ENCODE assay signal across 8 cellular contexts in the genomic region with DNA sequence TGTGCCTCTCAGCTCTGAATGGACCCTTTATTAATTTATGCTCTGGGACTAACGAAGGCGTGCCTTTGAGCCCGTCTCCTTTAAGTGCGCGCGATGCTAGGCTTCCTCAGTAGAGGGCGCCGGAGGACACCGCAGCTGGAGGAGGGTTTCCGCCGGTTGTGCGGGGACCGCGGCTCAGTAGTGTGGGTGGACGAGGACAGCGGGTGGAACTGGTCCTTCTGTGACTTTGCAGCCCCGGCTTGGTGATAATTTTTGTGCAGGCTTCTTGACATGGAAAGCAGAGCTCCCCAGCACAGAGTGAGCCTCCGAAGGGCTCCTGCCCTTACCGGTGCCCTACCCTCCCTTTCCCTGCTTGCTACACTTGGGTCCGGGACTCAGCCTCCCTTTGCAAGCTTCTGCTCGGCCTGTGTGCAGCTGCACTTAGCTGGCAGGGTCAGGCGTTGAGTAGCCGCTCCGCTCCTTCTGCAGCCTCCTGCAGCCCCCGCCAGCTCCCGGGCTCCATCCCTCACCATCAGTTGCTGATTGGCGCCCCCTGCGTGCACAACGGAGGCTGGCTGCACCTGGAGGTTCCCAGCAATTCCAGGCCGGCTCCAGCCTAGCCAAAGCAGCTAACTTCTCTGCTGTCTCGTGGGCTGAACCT. TPM values are rescaled to one million over a fixed set of nuclear protein-coding genes. Genes with fewer than 3 reads are reported as not detected.
DNase-seq lines count a peak whose midpoint lies in the region; ATAC-seq and TF ChIP-seq lines count a peak whose summit lies in the region.

No MANE protein-coding gene starts in this region.

- H3K4me1 ChIP-seq in H9 (ENCODE audit: insufficient read depth, low read length) (no peaks in the 10 kb centered on the region; the same call in 1 of the 2 replicates), Loucy (ENCODE audit: insufficient read depth, low read length, poor library complexity, severe bottlenecking) (peaks cover 6% of the 10 kb centered on the region), thoracic aorta (ENCODE audit: control insufficient read depth in 1 of 2, low read depth in 2 of 2) (peaks cover 0 to 5% of the 10 kb centered on the region in 2 donors)

- no peak overlapping the region for H3K14ac ChIP-seq in H9 (ENCODE audit: insufficient read depth, low read length)

- H3T11ph ChIP-seq in H9 (ENCODE audit: low read length) = no peak overlapping the region

- no peak overlapping the region for H4K5ac ChIP-seq in H9 (ENCODE audit: insufficient read length, low read depth, low read length)

- no peak overlapping the region for H4K8ac ChIP-seq in H9 (replicated peaks; ENCODE audit: insufficient read length, low read depth, low read length)

- WGBS in H9 (ENCODE audit: extremely low coverage, insufficient read length, low lambda C conversion rate) = no CpG with 5 or more reads among the region's 31 CpGs

- intact Hi-C loops in Right ventricle myocardium superior (cut with DNase I) = no loop called here

- no peak overlapping the region for H3K56ac ChIP-seq in H9 (ENCODE audit: insufficient read length, low read depth, low read length)

- H3K9me3 Mint-ChIP-seq in H9 (no peaks in the 10 kb centered on the region), osteocyte (ENCODE audit: unreplicated experiment) (no peaks in the 10 kb centered on the region)
- no peaks in the 10 kb centered on the region for H3K9me3 Mint-ChIP-seq in activated naive CD8-positive, alpha-beta T cell treated with anti-CD3 and anti-CD28 coated beads for 36 hours

- no peak overlapping the region for H3K27ac ChIP-seq in H9 (ENCODE audit: insufficient read length, low read depth, low read length)
- H3K27ac ChIP-seq in thoracic aorta = peak overlapping the region in 1 of 2 donors; percentile 8

- H3K36me3 Mint-ChIP-seq in H9 (ENCODE audit: insufficient read depth in 1 of 3, low read depth in 3 of 3) (no peaks in the 10 kb centered on the region), osteocyte (ENCODE audit: unreplicated experiment) (no peaks in the 10 kb centered on the region)
- no peaks in the 10 kb centered on the region for H3K36me3 Mint-ChIP-seq in activated naive CD8-positive, alpha-beta T cell treated with anti-CD3 and anti-CD28 coated beads for 36 hours

- no peaks in the 10 kb centered on the region for H3K79me1 ChIP-seq in H9 (ENCODE audit: insufficient read depth, low read depth, low read length, poor library complexity, severe bottlenecking)

- H3K27me3 Mint-ChIP-seq in H9 (ENCODE audit: low read depth) (peaks cover 5% of the 10 kb centered on the region; the same call in 1 of the 2 replicates), osteocyte (ENCODE audit: unreplicated experiment) (peaks cover 36% of the 10 kb centered on the region)
- H3K27me3 Mint-ChIP-seq in activated naive CD8-positive, alpha-beta T cell treated with anti-CD3 and anti-CD28 coated beads for 36 hours = peaks cover 3% of the 10 kb centered on the region

- H3K9me3 ChIP-seq in H9 (ENCODE audit: control insufficient read depth, low read depth, low read length) (no peaks in the 10 kb centered on the region), Loucy (ENCODE audit: insufficient read depth, low read depth, low read length) (no peaks in the 10 kb centered on the region), thoracic aorta (no peaks in the 10 kb centered on the region)

- no peak overlapping the region for H2BK120ac ChIP-seq in H9 (ENCODE audit: low read depth, low read length, poor library complexity, severe bottlenecking)

- peaks cover 15 to 27% of the 10 kb centered on the region in 2 experiments for H3K4me1 Mint-ChIP-seq in H9
- H3K4me1 Mint-ChIP-seq in activated naive CD8-positive, alpha-beta T cell treated with anti-CD3 and anti-CD28 coated beads for 36 hours = peaks cover 15% of the 10 kb centered on the region
- H3K4me1 Mint-ChIP-seq in osteocyte (ENCODE audit: unreplicated experiment) = peaks cover 23% of the 10 kb centered on the region

- no peak overlapping the region for H2BK15ac ChIP-seq in H9 (ENCODE audit: low read depth, low read length)

- H3K18ac ChIP-seq in H9 (ENCODE audit: insufficient read length, low read depth, low read length) = no peak overlapping the region

- H2BK5ac ChIP-seq in H9 (ENCODE audit: insufficient read length, low read length) = no peak overlapping the region

- H2AFZ ChIP-seq in H9 (ENCODE audit: low read length) = no peak overlapping the region
- peak overlapping the region; percentile 95 for H2AFZ ChIP-seq in Loucy (ENCODE audit: low read length)

- no peaks in the 10 kb centered on the region for H3K23me2 ChIP-seq in H9 (ENCODE audit: insufficient read length, low read depth, low read length, poor library complexity, severe bottlenecking)

- no peak overlapping the region for H3K23ac ChIP-seq in H9 (ENCODE audit: insufficient read length, low read depth, low read length)

- peak overlapping the region; percentile 78 to 86 for H3K4me3 Mint-ChIP-seq in H9
- peak overlapping the region; percentile 77 for H3K4me3 Mint-ChIP-seq in activated naive CD8-positive, alpha-beta T cell treated with anti-CD3 and anti-CD28 coated beads for 36 hours
- peak overlapping the region; percentile 82 for H3K4me3 Mint-ChIP-seq in osteocyte (ENCODE audit: unreplicated experiment)

- no peak overlapping the region for H4K91ac ChIP-seq in H9 (ENCODE audit: insufficient read length, low read depth, low read length)

- DNase-seq in GM03348 (ENCODE audit: low spot score) (peak; percentile 87), H9 (peak; percentile 90), SKM-1 treated with dmso at 0.1 percent for 144 hours (lab: John Stamatoyannopoulos, UW; ENCODE audit: unreplicated experiment) (peak; percentile 72), Right ventricle myocardium superior (peak; percentile 89), osteocyte (ENCODE audit: extremely low spot score, unreplicated experiment) (peak; percentile 93), thoracic aorta (ENCODE audit: low spot score) (peak; percentile 25)
- DNase-seq in activated naive CD8-positive, alpha-beta T cell treated with anti-CD3 and anti-CD28 coated beads for 36 hours = peak; percentile 79

- H3K4ac ChIP-seq in H9 (ENCODE audit: low read depth, low read length) = no peak overlapping the region

- H3F3A ChIP-seq in Loucy (ENCODE audit: low read depth) = no peaks in the 10 kb centered on the region

- no peaks in the 10 kb centered on the region for H3K9me2 ChIP-seq in Loucy (replicated peaks; ENCODE audit: low read depth, low read length)

- peak; percentile 96 for ATAC-seq in Right ventricle myocardium superior (ENCODE audit: poor library complexity)
- ATAC-seq in thoracic aorta (ENCODE audit: insufficient number of reproducible peaks, low FRiP score, low read depth) = peak; percentile 61

- H3K4me3 ChIP-seq in Loucy (ENCODE audit: low read length, poor library complexity, severe bottlenecking) = peak overlapping the region; percentile 75
- H3K4me3 ChIP-seq in thoracic aorta = peak overlapping the region; percentile 74

- H3K27ac Mint-ChIP-seq in H9 = no peak overlapping the region; a peak in 2 of 7 replicates
- H3K27ac Mint-ChIP-seq in activated naive CD8-positive, alpha-beta T cell treated with anti-CD3 and anti-CD28 coated beads for 36 hours = no peak overlapping the region
- H3K27ac Mint-ChIP-seq in osteocyte (ENCODE audit: unreplicated experiment) = no peak overlapping the region

- no peaks in the 10 kb centered on the region for H3K27me3 ChIP-seq in H9 (ENCODE audit: insufficient read depth, low read length)
- H3K27me3 ChIP-seq in Loucy (ENCODE audit: insufficient read depth, low read length, poor library complexity, severe bottlenecking) = no peaks in the 10 kb centered on the region
- H3K27me3 ChIP-seq in thoracic aorta (replicated peaks; ENCODE audit: insufficient read depth) = no peaks in the 10 kb centered on the region

- H2BK20ac ChIP-seq in H9 (ENCODE audit: low read depth, low read length, poor library complexity, severe bottlenecking) = no peak overlapping the region

- H3K79me2 ChIP-seq in H9 (ENCODE audit: insufficient read depth, low read length) (no peaks in the 10 kb centered on the region), Loucy (ENCODE audit: insufficient read depth, low read length) (no peaks in the 10 kb centered on the region)

- H3K9ac ChIP-seq in H9 (ENCODE audit: extremely low read depth, insufficient read length, low read length) = no peak overlapping the region
- peak overlapping the region; percentile 51 for H3K9ac ChIP-seq in Loucy (ENCODE audit: low read depth, low read length, poor library complexity, severe bottlenecking)

- no peak overlapping the region for H2AK5ac ChIP-seq in H9 (ENCODE audit: insufficient read length, low read length)

- H3K36me3 ChIP-seq in Loucy (ENCODE audit: insufficient read depth, low read length) (no peaks in the 10 kb centered on the region), thoracic aorta (no peaks in the 10 kb centered on the region)

- TF ChIP-seq CTCF in H9 (conservative IDR thresholded peaks at IDR 0.05) (peak; percentile 73), Loucy (conservative IDR thresholded peaks at IDR 0.05; ENCODE audit: low read length) (peak; percentile 77), osteocyte (IDR thresholded peaks at IDR 0.05) (peak; percentile 83), thoracic aorta (IDR thresholded peaks at IDR 0.05) (peak; percentile 81)

- H3K4me2 ChIP-seq in H9 (ENCODE audit: insufficient read depth, insufficient read length, low read length) (peak overlapping the region; percentile 61), Loucy (ENCODE audit: low read depth, low read length, poor library complexity, severe bottlenecking) (peak overlapping the region; percentile 72)

- no peaks in the 10 kb centered on the region for H4K20me1 ChIP-seq in H9 (ENCODE audit: control insufficient read depth, insufficient read depth, insufficient read length)
- H4K20me1 ChIP-seq in Loucy (ENCODE audit: insufficient read depth, low read length, poor library complexity, severe bottlenecking) = no peaks in the 10 kb centered on the region

- no peak overlapping the region for H2BK12ac ChIP-seq in H9 (ENCODE audit: insufficient read length, low read depth, low read length)

RNA-seq across cellular contexts. Expression of gene BOD1L1, which starts 26.8 kb away (rescaled TPM):
- total RNA-seq in H9 (2021) (32.7 and 37.8 TPM in 2 replicates), Right ventricle myocardium superior (15.8 TPM), osteocyte (41.6 and 43.4 TPM in 2 replicates), thoracic aorta (10 to 100 TPM; 25.9 to 53.1 TPM)
- 10 to 100 TPM; 33.5 to 34.8 TPM for total RNA-seq in activated naive CD8-positive, alpha-beta T cell treated with anti-CD3 and anti-CD28 coated beads for 36 hours

Comparison
In these comparisons a context has a peak if more than half of its experiments do, and no peak if none do; other contexts are left out.
1. DNase-seq: peak in every context shown above with its lines; median percentile 93 in osteocyte; 90 in H9; 89 in Right ventricle myocardium superior; 87 in GM03348; 79 in activated naive CD8-positive, alpha-beta T cell treated with anti-CD3 and anti-CD28 coated beads for 36 hours; 72 in SKM-1 treated with dmso at 0.1 percent for 144 hours; 25 in thoracic aorta.